23 cellular contexts compared by ENCODE assay signal in the genomic region with DNA sequence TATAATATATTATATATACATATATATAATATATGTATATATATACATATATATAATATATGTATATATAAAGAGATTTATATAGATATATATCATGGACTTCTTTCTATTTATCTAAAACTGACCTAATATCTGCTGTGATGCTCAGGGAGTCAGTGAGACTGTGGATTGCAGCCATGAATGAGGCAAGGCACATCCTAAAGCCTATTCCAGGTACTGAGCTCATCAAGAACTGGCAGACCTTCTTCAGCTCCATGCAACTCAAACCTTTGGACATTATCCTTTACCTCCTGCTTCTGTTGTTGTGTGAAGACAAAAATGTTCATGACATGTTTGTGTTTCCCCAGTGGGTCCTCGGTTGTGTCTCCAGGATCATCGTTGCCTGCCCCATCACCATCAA.
"Had no signal": no experiment of that assay in that cellular context is flagged by ENCODE, and none has a peak within 500 bp of the region (broad histone marks: within the 10 kb centered on the region; RNA-seq: fewer than 3 reads in every experiment).

No MANE protein-coding gene starts in this region.

- H3K9me3 ChIP-seq: colonic mucosa, esophagus muscularis mucosa, esophagus squamous epithelium, gastroesophageal sphincter, heart left ventricle, heart right ventricle had no signal

- ATAC-seq: effector memory CD8-positive, alpha-beta T cell; esophagus mucosa; foreskin keratinocyte; gastroesophageal sphincter; heart left ventricle; heart right ventricle had no signal

- H3K4me1 ChIP-seq: colonic mucosa, foreskin keratinocyte had no signal

- H3K27me3 ChIP-seq: colonic mucosa, dorsolateral prefrontal cortex, esophagus muscularis mucosa, esophagus squamous epithelium, foreskin keratinocyte, gastroesophageal sphincter, heart left ventricle, heart right ventricle had no signal

- H3K36me3 ChIP-seq: colonic mucosa, esophagus muscularis mucosa, esophagus squamous epithelium, gastroesophageal sphincter, heart left ventricle, heart right ventricle had no signal

- DNase-seq: colonic mucosa; cortex of kidney; dermis blood vessel endothelial cell; dorsolateral prefrontal cortex; effector CD4-positive, alpha-beta T cell; effector CD8-positive, alpha-beta T cell; effector memory CD4-positive, alpha-beta T cell; effector memory CD8-positive, alpha-beta T cell; endodermal cell; erythroblast; esophagus squamous epithelium; foreskin fibroblast; foreskin keratinocyte; foreskin melanocyte; glutamatergic neuron; head of caudate nucleus; heart left ventricle; heart right ventricle had no signal

- H3K27ac ChIP-seq: colonic mucosa, coronary artery, dorsolateral prefrontal cortex, epithelial cell of prostate, esophagus muscularis mucosa, esophagus squamous epithelium, foreskin keratinocyte, gastroesophageal sphincter, heart left ventricle, heart right ventricle had no signal

- H3K4me3 ChIP-seq: colonic mucosa, coronary artery, dorsolateral prefrontal cortex, esophagus muscularis mucosa, esophagus squamous epithelium, gastroesophageal sphincter, heart left ventricle, heart right ventricle had no signal
